In the genomic region with DNA sequence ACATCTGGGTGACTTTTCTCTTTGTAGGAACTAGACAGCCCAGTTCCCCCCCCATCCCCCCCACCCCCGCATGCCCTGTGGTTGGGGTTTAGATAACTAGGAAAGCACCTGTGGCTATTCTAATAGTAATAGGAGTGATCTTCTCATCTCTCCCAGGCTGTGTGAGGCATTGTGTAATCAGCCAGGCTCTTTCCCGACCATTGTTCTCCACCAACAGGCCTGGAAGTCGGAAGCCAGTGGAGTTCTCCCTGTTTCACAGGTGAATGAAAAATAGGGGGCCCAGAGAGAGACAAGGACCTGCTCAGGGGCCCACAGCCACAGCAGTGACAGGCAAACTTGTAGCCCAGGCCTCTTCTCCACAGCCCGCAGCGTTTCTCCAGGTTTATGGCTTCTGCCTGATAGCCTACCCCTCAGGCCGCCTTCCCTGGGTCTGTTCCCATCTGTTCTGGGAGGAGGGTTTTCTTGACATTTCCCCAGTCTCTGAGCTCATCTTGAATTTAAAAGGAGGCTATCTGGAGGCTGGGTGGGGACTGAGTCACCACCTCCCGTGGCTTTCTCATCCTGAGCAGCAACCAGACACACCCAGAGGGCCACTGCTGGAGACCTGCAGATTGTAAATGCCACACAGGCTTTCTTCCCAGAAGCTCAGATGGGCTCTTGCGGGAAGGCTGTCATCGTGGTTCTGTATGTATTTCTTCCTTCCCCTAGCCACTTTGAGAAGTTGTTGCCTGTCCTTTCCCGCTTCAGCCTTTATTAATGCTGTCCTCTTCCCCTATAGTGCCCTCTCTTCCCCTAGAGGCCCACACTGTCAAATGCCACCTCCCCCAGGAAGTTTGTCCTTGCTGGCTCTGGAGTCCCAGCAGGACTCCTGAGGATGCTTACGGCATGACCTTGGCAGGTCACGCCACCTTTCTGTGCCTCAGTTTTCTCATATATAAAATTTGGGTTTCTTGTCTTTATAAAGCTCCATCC, we compare ENCODE assay signal across 8 cellular contexts.
DNase-seq lines count a peak whose midpoint lies in the region; ATAC-seq and TF ChIP-seq lines count a peak whose summit lies in the region.

No MANE protein-coding gene starts in this region.

- no peaks in the 10 kb centered on the region for H3K27me3 Mint-ChIP-seq in memory B cell

- TF ChIP-seq CTCF in AG09309 (IDR thresholded peaks at IDR 0.05; ENCODE audit: control insufficient read depth, insufficient read depth, low read depth, low read length, missing control alignments) (no peak), VCaP (conservative IDR thresholded peaks at IDR 0.05) (no peak)

- ATAC-seq in memory B cell (ENCODE audit: low read depth) (no peak), GM21529 (IDR thresholded peaks at IDR 0.05; ENCODE audit: unreplicated experiment) (no peak)

- H3K9ac ChIP-seq in HUES48 (ENCODE audit: low read depth, low read length) (no peak overlapping the region), subcutaneous abdominal adipose tissue (ENCODE audit: low read length in 5 of 5) (peak overlapping the region in 3 of 5 donors; percentile 17 to 60 (median 51))

- H3K4me3 Mint-ChIP-seq in memory B cell = peak overlapping the region; percentile 51

- peak overlapping the region; percentile 82 for H3K27ac Mint-ChIP-seq in memory B cell

- peak overlapping the region; percentile 99 for H3K27ac ChIP-seq in HUES48 (ENCODE audit: low read depth, low read length)
- peak overlapping the region; percentile 95 for H3K27ac ChIP-seq in VCaP
- peak overlapping the region; percentile 86 for H3K27ac ChIP-seq in subcutaneous abdominal adipose tissue (ENCODE audit: low read depth, low read length)

- H3K4me1 ChIP-seq in HUES48 (ENCODE audit: control insufficient read depth, insufficient read depth, low read length) (peaks cover 32% of the 10 kb centered on the region), subcutaneous abdominal adipose tissue (ENCODE audit: control insufficient read depth in 5 of 5, insufficient read depth in 5 of 5, low read length in 5 of 5) (peaks cover 28 to 89% (median 81%) of the 10 kb centered on the region in 5 donors)

- no peaks in the 10 kb centered on the region; the same call in 1 of the 2 replicates for H3K36me3 ChIP-seq in HUES48 (ENCODE audit: control insufficient read depth, insufficient read depth, low read length)
- no peaks in the 10 kb centered on the region for H3K36me3 ChIP-seq in subcutaneous abdominal adipose tissue (ENCODE audit: control insufficient read depth in 5 of 5, insufficient read depth in 5 of 5, low read length in 5 of 5)

- peaks cover 70% of the 10 kb centered on the region for H3K4me1 Mint-ChIP-seq in memory B cell

- no peak overlapping the region; the same call in 1 of the 2 replicates for H3K4me3 ChIP-seq in AG09309 (ENCODE audit: control insufficient read depth, low read depth, low read length)
- H3K4me3 ChIP-seq in HUES48 (ENCODE audit: low read depth, low read length) = no peak overlapping the region; the same call in 1 of the 2 replicates
- peak overlapping the region in 1 of 5 donors; percentile 33 for H3K4me3 ChIP-seq in subcutaneous abdominal adipose tissue (ENCODE audit: low read depth in 1 of 5, low read length in 5 of 5)

- H3K9me3 Mint-ChIP-seq in memory B cell = no peaks in the 10 kb centered on the region

- H3K36me3 Mint-ChIP-seq in memory B cell = no peaks in the 10 kb centered on the region

- peak; percentile 79 for DNase-seq in AG09309 (ENCODE audit: low read depth)
- DNase-seq in cerebellar cortex (ENCODE audit: low spot score) = peak; percentile 29
- no peak for DNase-seq in memory B cell (ENCODE audit: low spot score in 2 of 2)
- no peak for DNase-seq in NCI-H1436 treated with DMSO at 0.1 percent for 48 hours (lab: John Stamatoyannopoulos, UW)

- H3K27me3 ChIP-seq in HUES48 (ENCODE audit: control insufficient read depth, insufficient read depth, low read length) (no peaks in the 10 kb centered on the region), subcutaneous abdominal adipose tissue (ENCODE audit: control insufficient read depth in 5 of 5, insufficient read depth in 4 of 5, low read length in 5 of 5) (no peaks in the 10 kb centered on the region)

- H3K9me3 ChIP-seq in HUES48 (ENCODE audit: control insufficient read depth, insufficient read depth, low read length) (no peaks in the 10 kb centered on the region), subcutaneous abdominal adipose tissue (ENCODE audit: control insufficient read depth in 5 of 5, low read length in 5 of 5) (no peaks in the 10 kb centered on the region)

Comparison
In these comparisons a context has a peak if more than half of its experiments do, and no peak if none do; other contexts are left out.
1. DNase-seq: peak in AG09309 (single experiment) and cerebellar cortex (single experiment); none in memory B cell (0 of 2) and NCI-H1436 treated with DMSO at 0.1 percent for 48 hours (single experiment).
2. Peak in every context shown above with its lines, with median percentiles within 50 percentile points of each other: H3K27ac ChIP-seq.